In the genomic region with DNA sequence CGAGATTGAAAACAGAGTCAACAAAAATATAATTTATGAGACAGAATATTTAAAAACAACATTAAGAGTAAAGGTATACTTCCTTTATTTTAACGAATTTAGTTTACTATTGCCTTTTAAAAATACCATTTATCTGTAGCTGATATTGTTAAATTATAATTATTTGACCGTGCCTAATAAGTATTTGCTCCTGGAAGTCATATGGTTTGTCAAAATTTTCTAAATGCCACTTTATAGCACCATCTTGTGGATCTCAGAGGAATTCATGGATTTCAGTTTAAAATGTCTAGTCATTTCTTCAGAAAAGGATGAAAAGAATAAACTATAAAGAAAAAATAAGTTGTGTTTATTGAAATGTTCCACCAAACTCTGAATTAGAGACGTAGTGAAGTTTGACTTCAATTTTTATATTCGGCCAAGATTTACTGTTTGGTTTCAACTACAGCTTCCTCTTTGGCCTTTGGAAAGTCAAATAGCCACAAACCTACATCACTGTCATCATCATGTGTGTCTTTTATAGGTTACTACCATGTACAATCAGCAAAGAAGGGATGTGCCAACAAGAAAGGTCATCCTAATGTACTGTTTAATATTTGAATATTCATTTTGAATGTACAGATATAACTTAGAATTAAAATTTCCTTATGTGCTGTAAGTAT, we compare ENCODE assay signal across 8 cellular contexts. TPM values are rescaled to one million over a fixed set of nuclear protein-coding genes. Genes with fewer than 3 reads are reported as not detected.
A peak's percentile ranks its signal among the peaks of the same experiment; 100 is the strongest.
DNase-seq lines count a peak whose midpoint lies in the region; ATAC-seq and TF ChIP-seq lines count a peak whose summit lies in the region.

No MANE protein-coding gene starts in this region.

- H3K4me1 Mint-ChIP-seq in activated naive CD8-positive, alpha-beta T cell treated with anti-CD3 and anti-CD28 coated beads for 36 hours, result no peaks in the 10 kb centered on the region

- in situ Hi-C loops in G401 (cut with HindIII; ENCODE audit: low sequenced_read_pairs), result no loop called here

- DNase-seq in G401 (ENCODE audit: low spot score) (peak; percentile 56), MV-4-11 (lab: John Stamatoyannopoulos, UW) (peak; percentile 63), astrocyte of the hippocampus (ENCODE audit: low read depth, low spot score) (peak; percentile 37), lung (ENCODE audit: low spot score) (no peak), NCI-H1930 (lab: John Stamatoyannopoulos, UW) (no peak)
- DNase-seq in activated effector memory CD4-positive, alpha-beta T cell treated with Interleukin-2 at 50 U/mL for 16 hours, result no peak
- no peak for DNase-seq in activated naive CD8-positive, alpha-beta T cell treated with anti-CD3 and anti-CD28 coated beads for 36 hours

- no peaks in the 10 kb centered on the region for H3K27me3 ChIP-seq in lung (ENCODE audit: control insufficient read depth, insufficient read depth)

- H3K4me3 Mint-ChIP-seq in activated naive CD8-positive, alpha-beta T cell treated with anti-CD3 and anti-CD28 coated beads for 36 hours, result no peak overlapping the region

- peak; percentile 16 for TF ChIP-seq CTCF in lung (IDR thresholded peaks at IDR 0.05; ENCODE audit: control extremely low read depth, extremely low read depth)

- H3K9me3 ChIP-seq in lung (ENCODE audit: control insufficient read depth in 2 of 2, insufficient read depth in 1 of 2, low read length in 1 of 2), result no peaks in the 10 kb centered on the region

- peaks cover 32% of the 10 kb centered on the region for H3K27me3 Mint-ChIP-seq in activated naive CD8-positive, alpha-beta T cell treated with anti-CD3 and anti-CD28 coated beads for 36 hours

- H3K4me1 ChIP-seq in lung (ENCODE audit: control insufficient read depth in 2 of 2, insufficient read depth in 2 of 2, low read length in 2 of 2), result no peaks in the 10 kb centered on the region

- 20 to 22% methylated on average over 5 of the region's 5 CpGs for WGBS in lung, 2 donors

- peak; percentile 34 for ATAC-seq in lung (ENCODE audit: insufficient read depth, low FRiP score)
- no peak for ATAC-seq in HG03097 (IDR thresholded peaks at IDR 0.05; ENCODE audit: low FRiP score, unreplicated experiment)

- no peak overlapping the region for H3K27ac ChIP-seq in lung (ENCODE audit: low read depth in 1 of 2, low read length in 1 of 2)

- no peaks in the 10 kb centered on the region for H3K9me3 Mint-ChIP-seq in activated naive CD8-positive, alpha-beta T cell treated with anti-CD3 and anti-CD28 coated beads for 36 hours

- H3K4me3 ChIP-seq in lung, result no peak overlapping the region

- no peaks in the 10 kb centered on the region for H3K36me3 ChIP-seq in lung (ENCODE audit: control insufficient read depth in 2 of 2, insufficient read depth in 2 of 2, low read length in 2 of 2)

- no peak overlapping the region for H3K27ac Mint-ChIP-seq in activated naive CD8-positive, alpha-beta T cell treated with anti-CD3 and anti-CD28 coated beads for 36 hours

- no peaks in the 10 kb centered on the region for H3K36me3 Mint-ChIP-seq in activated naive CD8-positive, alpha-beta T cell treated with anti-CD3 and anti-CD28 coated beads for 36 hours

RNA-seq across cellular contexts. Expression of a gene that starts 10.3 kb away (rescaled TPM):
- total RNA-seq in G401 (2014; rRNA removed; shearing (Covaris generic)), result 0.10 TPM in 1 of 2 replicates, not detected in the other
- total RNA-seq in lung, result 1 to 10 TPM; 1.3 to 2.8 TPM
- polyA plus RNA-seq in lung, result 1 to 10 TPM; 1.6 to 2.0 TPM
- total RNA-seq in activated naive CD8-positive, alpha-beta T cell treated with anti-CD3 and anti-CD28 coated beads for 36 hours, result 1 to 10 TPM; 3.2 to 3.4 TPM

RNA-seq across cellular contexts. Expression of a gene that starts 49.8 kb away (rescaled TPM):
- 5.6 and 6.3 TPM in 2 replicates for total RNA-seq in G401 (2014; rRNA removed; shearing (Covaris generic))
- 10 to 100 TPM in 1 of 2 donors, 1 to 10 TPM in 1; 7.3 to 11.1 TPM for total RNA-seq in lung
- 1 to 10 TPM; 4.5 to 6.2 TPM for polyA plus RNA-seq in lung
- 10 to 100 TPM; 20.6 to 20.8 TPM for total RNA-seq in activated naive CD8-positive, alpha-beta T cell treated with anti-CD3 and anti-CD28 coated beads for 36 hours

Comparison
In these comparisons a context has a peak if more than half of its experiments do, and no peak if none do; other contexts are left out.
1. DNase-seq: peak in G401 (single experiment), MV-4-11 (single experiment) and astrocyte of the hippocampus (single experiment); none in lung (single experiment), NCI-H1930 (0 of 2), activated effector memory CD4-positive, alpha-beta T cell treated with Interleukin-2 at 50 U/mL for 16 hours (single experiment) and activated naive CD8-positive, alpha-beta T cell treated with anti-CD3 and anti-CD28 coated beads for 36 hours (single experiment).